In the genomic region with DNA sequence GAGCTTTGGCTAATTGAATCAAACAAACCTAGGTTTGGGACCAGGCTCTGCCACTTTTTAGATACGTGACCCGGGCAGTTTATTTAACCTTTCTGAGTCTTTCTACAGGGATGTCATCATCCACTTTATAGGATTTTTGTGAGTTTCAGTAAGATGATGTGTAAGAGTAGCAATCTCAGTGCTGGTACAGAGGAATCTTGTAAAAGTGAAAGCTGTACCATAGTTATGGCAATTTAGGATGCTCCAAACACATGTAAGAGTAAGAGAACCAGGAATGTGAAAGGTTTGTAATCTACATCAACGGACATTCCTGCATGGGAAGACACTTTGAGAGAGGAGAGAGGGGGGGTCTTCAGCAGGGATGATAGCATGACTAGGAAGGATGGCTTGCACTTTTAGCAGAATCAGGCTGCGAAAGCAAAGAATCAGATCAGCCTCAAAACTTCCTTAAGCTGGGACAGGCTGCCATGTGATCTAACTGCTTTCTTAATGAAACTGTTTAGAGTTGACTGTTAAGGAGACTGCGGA, we compare ENCODE assay signal across 1 cellular context.
TF ChIP-seq lines count a peak whose summit lies in the region.

No MANE protein-coding gene starts in this region.

TF ChIP-seq in GM12878, 131 proteins besides CTCF, POLR2A, EP300 and RAD21:
- TF ChIP-seq CHD2 (IDR thresholded peaks at IDR 0.05; ENCODE audit: borderline replicate concordance, low read depth, low read length) (no peak), ATF7 (IDR thresholded peaks at IDR 0.05; ENCODE audit: low read depth) (no peak), CHD1 (IDR thresholded peaks at IDR 0.05; ENCODE audit: low read depth, low read length) (no peak)
